ENCODE assay signal across 20 cellular contexts in genomic region chr6:83443516-83443915, GRCh38. TPM values are rescaled to one million over a fixed set of nuclear protein-coding genes. Genes with fewer than 3 reads are reported as not detected.
"Had no signal": no experiment of that assay in that cellular context is flagged by ENCODE, and none has a peak within 500 bp of the region (broad histone marks: within the 10 kb centered on the region; RNA-seq: fewer than 3 reads in every experiment).

No MANE protein-coding gene starts in this region.

- DNase-seq: effector memory CD8-positive, alpha-beta T cell; gastrocnemius medialis; heart right ventricle; hypothalamus; islet precursor cell; naive thymus-derived CD4-positive, alpha-beta T cell; nucleus accumbens; ovary; right cardiac atrium; stimulated activated CD4-positive, alpha-beta T cell treated with anti-CD3 and anti-CD28 coated beads, Interleukin-4, amount 100 ng/mL, for 1 hour; stimulated activated CD8-positive, alpha-beta memory T cell treated with anti-CD3 and anti-CD28 coated beads, Interleukin-4, amount 100 ng/mL, for 48 hours; stimulated activated naive CD8-positive, alpha-beta T cell treated with anti-CD3 and anti-CD28 coated beads, Interleukin-15, Interleukin-2, amounts not matched to agents 100 U/mL and 50 U/mL, for 24 hours; tibial artery; upper lobe of left lung; uterus had no signal

- H3K4me3 Mint-ChIP-seq: dendritic cell treated with granulocyte-macrophage colony-stimulating factor and Interleukin-4, amounts not matched to agents 40 ng/mL and 50 ng/mL, for 4 days; effector memory CD8-positive, alpha-beta T cell; stimulated activated effector memory CD8-positive, alpha-beta T cell treated with anti-CD3 and anti-CD28 coated beads, Interleukin-12 subunit alpha, Interleukin-12 subunit beta, amount 100 ng/mL, for 72 hours had no signal

- H3K27me3 ChIP-seq: esophagus muscularis mucosa, gastrocnemius medialis, heart right ventricle, ovary, tibial artery, upper lobe of left lung, uterus had no signal

- H3K9me3 ChIP-seq: esophagus muscularis mucosa, gastrocnemius medialis, heart right ventricle, ovary, tibial artery, upper lobe of left lung, uterus had no signal

- H3K4me1 ChIP-seq: esophagus muscularis mucosa, gastrocnemius medialis, tibial artery, upper lobe of left lung, uterus had no signal

- H3K9me3 Mint-ChIP-seq: dendritic cell treated with granulocyte-macrophage colony-stimulating factor and Interleukin-4, amounts not matched to agents 40 ng/mL and 50 ng/mL, for 4 days; effector memory CD8-positive, alpha-beta T cell had no signal

- H3K36me3 ChIP-seq: esophagus muscularis mucosa, gastrocnemius medialis, heart right ventricle, ovary, tibial artery, upper lobe of left lung, uterus had no signal

- H3K27me3 Mint-ChIP-seq: effector memory CD8-positive, alpha-beta T cell had no signal

- ATAC-seq: effector memory CD8-positive, alpha-beta T cell; gastrocnemius medialis; heart right ventricle; left lobe of liver; naive thymus-derived CD4-positive, alpha-beta T cell; right cardiac atrium; stimulated activated effector memory CD8-positive, alpha-beta T cell treated with anti-CD3 and anti-CD28 coated beads, Interleukin-12 subunit alpha, Interleukin-12 subunit beta, amount 100 ng/mL, for 72 hours; stimulated activated naive CD8-positive, alpha-beta T cell treated with anti-CD3 and anti-CD28 coated beads, Interleukin-15, Interleukin-2, amounts not matched to agents 100 U/mL and 50 U/mL, for 24 hours had no signal

- H3K27ac Mint-ChIP-seq: dendritic cell treated with granulocyte-macrophage colony-stimulating factor and Interleukin-4, amounts not matched to agents 40 ng/mL and 50 ng/mL, for 4 days; effector memory CD8-positive, alpha-beta T cell; naive thymus-derived CD4-positive, alpha-beta T cell; stimulated activated effector memory CD8-positive, alpha-beta T cell treated with anti-CD3 and anti-CD28 coated beads, Interleukin-12 subunit alpha, Interleukin-12 subunit beta, amount 100 ng/mL, for 72 hours had no signal

- H3K4me3 ChIP-seq: esophagus muscularis mucosa, gastrocnemius medialis, heart right ventricle, ovary, tibial artery, upper lobe of left lung, uterus had no signal

- H3K36me3 Mint-ChIP-seq: naive thymus-derived CD4-positive, alpha-beta T cell; stimulated activated effector memory CD8-positive, alpha-beta T cell treated with anti-CD3 and anti-CD28 coated beads, Interleukin-12 subunit alpha, Interleukin-12 subunit beta, amount 100 ng/mL, for 72 hours had no signal

- H3K27ac ChIP-seq: epithelial cell of prostate, esophagus muscularis mucosa, gastrocnemius medialis, ovary, tibial artery, upper lobe of left lung, uterus had no signal

RNA-seq across cellular contexts. Expression of gene ME1, which starts 12.7 kb away (rescaled TPM):
- polyA plus RNA-seq: naive thymus-derived CD4-positive, alpha-beta T cell had no signal
